In the genomic region with DNA sequence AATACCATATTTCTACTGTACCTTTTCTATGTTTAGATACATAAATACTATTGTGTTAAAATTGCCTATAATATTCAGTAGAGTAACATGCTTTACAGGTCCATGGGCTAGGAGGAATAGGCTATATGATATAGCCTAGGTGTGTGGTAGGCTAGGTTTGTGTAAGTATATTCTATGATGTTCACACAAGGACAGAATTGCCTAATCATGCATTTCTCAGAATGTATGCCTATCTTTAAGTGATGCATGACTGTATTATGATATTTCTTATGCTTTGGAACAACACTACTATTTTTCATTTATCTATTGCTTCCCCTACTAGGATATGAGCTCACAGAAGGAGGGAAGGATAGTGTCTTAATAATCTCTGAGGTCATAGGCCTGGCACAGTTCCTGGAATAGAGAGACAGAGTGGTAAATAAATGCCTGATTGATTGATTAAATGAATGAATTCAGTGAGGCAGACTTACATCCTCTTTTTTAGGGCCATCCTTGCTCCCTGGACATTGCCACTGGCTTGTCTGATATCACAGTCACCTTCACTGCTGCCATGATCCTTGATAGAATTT, we compare ENCODE assay signal across 1 cellular context.
TF ChIP-seq lines count a peak whose summit lies in the region.

No MANE protein-coding gene starts in this region.

TF ChIP-seq in K562, 482 proteins besides CTCF, POLR2A, EP300 and RAD21 (continued from another document and continues in another):
- TF ChIP-seq ZBTB1 (CRISPR knock-in tag; IDR thresholded peaks at IDR 0.05; ENCODE audit: borderline replicate concordance, low read depth), result no peak
- no peak for TF ChIP-seq SPI1 (IDR thresholded peaks at IDR 0.05; ENCODE audit: borderline replicate concordance, low read depth, low read length)
- TF ChIP-seq SP2 (IDR thresholded peaks at IDR 0.05; ENCODE audit: extremely low read depth, low read depth, low read length, poor library complexity, severe bottlenecking), result no peak
- TF ChIP-seq, protein P1, sequence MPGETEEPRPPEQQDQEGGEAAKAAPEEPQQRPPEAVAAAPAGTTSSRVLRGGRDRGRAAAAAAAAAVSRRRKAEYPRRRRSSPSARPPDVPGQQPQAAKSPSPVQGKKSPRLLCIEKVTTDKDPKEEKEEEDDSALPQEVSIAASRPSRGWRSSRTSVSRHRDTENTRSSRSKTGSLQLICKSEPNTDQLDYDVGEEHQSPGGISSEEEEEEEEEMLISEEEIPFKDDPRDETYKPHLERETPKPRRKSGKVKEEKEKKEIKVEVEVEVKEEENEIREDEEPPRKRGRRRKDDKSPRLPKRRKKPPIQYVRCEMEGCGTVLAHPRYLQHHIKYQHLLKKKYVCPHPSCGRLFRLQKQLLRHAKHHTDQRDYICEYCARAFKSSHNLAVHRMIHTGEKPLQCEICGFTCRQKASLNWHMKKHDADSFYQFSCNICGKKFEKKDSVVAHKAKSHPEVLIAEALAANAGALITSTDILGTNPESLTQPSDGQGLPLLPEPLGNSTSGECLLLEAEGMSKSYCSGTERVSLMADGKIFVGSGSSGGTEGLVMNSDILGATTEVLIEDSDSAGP (CRISPR knock-in tag; IDR thresholded peaks at IDR 0.05), result no peak
- no peak for TF ChIP-seq POLR3G (IDR thresholded peaks at IDR 0.05; ENCODE audit: extremely low read depth, insufficient read length, insufficient replicate concordance)
- no peak for TF ChIP-seq ZNF311 (CRISPR knock-in tag; IDR thresholded peaks at IDR 0.05)
- no peak for TF ChIP-seq TBP (optimal IDR thresholded peaks at IDR 0.05; ENCODE audit: low read depth, low read length)
- TF ChIP-seq MAFF (IDR thresholded peaks at IDR 0.05; ENCODE audit: low read length), result peak; percentile 46; the same call in 1 of the 2 replicates
- TF ChIP-seq USF2 (CRISPR knock-in tag; IDR thresholded peaks at IDR 0.05), result no peak
- no peak for TF ChIP-seq SMARCE1 (IDR thresholded peaks at IDR 0.05)
- TF ChIP-seq TRIM24 (IDR thresholded peaks at IDR 0.05), result peak in 1 of 2 experiments; percentile 7; a peak in 1 of 4 replicates
- no peak for TF ChIP-seq ZNF696 (CRISPR knock-in tag; conservative IDR thresholded peaks at IDR 0.05)
- no peak for TF ChIP-seq ESRRB (CRISPR knock-in tag; IDR thresholded peaks at IDR 0.05; ENCODE audit: borderline replicate concordance)
- TF ChIP-seq BRD9 (IDR thresholded peaks at IDR 0.05; ENCODE audit: low read depth, partially characterized antibody), result no peak
- no peak for TF ChIP-seq SIN3A (IDR thresholded peaks at IDR 0.05; ENCODE audit: borderline replicate concordance in 2 of 2, control insufficient read depth in 1 of 2, low read depth in 2 of 2, low read length in 2 of 2)
- TF ChIP-seq TAF7 (tag; IDR thresholded peaks at IDR 0.05), result no peak
- no peak for TF ChIP-seq ZNF785 (CRISPR knock-in tag; IDR thresholded peaks at IDR 0.05)
- no peak for TF ChIP-seq ZNF263 (CRISPR knock-in tag; IDR thresholded peaks at IDR 0.05; ENCODE audit: borderline replicate concordance)
- peak; percentile 77 for TF ChIP-seq NFE2 (IDR thresholded peaks at IDR 0.05; ENCODE audit: low read depth)
- TF ChIP-seq HMGN3 (IDR thresholded peaks at IDR 0.05; ENCODE audit: borderline replicate concordance, extremely low read depth, insufficient read length, low read depth, low read length), result no peak
- TF ChIP-seq PHB2 (IDR thresholded peaks at IDR 0.05; ENCODE audit: low read depth), result no peak
- no peak for TF ChIP-seq GATAD2A (IDR thresholded peaks at IDR 0.05)
- TF ChIP-seq, protein P2, sequence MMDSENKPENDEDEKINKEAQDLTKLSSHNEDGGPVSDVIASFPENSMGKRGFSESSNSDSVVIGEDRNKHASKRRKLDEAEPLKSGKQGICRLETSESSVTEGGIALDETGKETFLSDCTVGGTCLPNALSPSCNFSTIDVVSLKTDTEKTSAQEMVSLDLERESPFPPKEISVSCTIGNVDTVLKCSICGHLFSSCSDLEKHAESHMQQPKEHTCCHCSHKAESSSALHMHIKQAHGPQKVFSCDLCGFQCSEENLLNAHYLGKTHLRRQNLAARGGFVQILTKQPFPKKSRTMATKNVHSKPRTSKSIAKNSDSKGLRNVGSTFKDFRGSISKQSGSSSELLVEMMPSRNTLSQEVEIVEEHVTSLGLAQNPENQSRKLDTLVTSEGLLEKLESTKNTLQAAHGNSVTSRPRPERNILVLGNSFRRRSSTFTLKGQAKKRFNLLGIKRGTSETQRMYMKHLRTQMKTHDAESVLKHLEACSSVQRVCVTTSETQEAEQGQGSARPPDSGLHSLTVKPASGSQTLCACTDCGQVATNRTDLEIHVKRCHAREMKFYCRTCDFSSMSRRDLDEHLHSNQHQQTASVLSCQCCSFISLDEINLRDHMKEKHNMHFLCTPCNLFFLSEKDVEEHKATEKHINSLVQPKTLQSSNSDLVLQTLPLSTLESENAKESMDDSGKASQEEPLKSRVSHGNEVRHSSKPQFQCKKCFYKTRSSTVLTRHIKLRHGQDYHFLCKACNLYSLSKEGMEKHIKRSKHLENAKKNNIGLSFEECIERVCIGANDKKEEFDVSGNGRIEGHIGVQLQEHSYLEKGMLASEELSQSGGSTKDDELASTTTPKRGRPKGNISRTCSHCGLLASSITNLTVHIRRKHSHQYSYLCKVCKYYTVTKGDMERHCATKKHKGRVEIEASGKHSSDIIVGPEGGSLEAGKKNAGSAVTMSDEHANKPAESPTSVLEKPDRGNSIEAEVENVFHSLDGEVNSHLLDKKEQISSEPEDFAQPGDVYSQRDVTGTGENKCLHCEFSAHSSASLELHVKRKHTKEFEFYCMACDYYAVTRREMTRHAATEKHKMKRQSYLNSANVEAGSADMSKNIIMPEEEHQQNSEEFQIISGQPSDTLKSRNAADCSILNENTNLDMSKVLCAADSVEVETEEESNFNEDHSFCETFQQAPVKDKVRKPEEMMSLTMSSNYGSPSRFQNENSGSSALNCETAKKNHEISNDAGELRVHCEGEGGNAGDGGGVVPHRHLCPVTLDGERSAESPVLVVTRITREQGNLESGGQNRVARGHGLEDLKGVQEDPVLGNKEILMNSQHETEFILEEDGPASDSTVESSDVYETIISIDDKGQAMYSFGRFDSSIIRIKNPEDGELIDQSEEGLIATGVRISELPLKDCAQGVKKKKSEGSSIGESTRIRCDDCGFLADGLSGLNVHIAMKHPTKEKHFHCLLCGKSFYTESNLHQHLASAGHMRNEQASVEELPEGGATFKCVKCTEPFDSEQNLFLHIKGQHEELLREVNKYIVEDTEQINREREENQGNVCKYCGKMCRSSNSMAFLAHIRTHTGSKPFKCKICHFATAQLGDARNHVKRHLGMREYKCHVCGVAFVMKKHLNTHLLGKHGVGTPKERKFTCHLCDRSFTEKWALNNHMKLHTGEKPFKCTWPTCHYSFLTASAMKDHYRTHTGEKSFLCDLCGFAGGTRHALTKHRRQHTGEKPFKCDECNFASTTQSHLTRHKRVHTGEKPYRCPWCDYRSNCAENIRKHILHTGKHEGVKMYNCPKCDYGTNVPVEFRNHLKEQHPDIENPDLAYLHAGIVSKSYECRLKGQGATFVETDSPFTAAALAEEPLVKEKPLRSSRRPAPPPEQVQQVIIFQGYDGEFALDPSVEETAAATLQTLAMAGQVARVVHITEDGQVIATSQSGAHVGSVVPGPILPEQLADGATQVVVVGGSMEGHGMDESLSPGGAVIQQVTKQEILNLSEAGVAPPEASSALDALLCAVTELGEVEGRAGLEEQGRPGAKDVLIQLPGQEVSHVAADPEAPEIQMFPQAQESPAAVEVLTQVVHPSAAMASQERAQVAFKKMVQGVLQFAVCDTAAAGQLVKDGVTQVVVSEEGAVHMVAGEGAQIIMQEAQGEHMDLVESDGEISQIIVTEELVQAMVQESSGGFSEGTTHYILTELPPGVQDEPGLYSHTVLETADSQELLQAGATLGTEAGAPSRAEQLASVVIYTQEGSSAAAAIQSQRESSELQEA (IDR thresholded peaks at IDR 0.05; ENCODE audit: low read depth), result no peak
- no peak for TF ChIP-seq ESRRA (IDR thresholded peaks at IDR 0.05; ENCODE audit: borderline replicate concordance, low read depth)
- TF ChIP-seq TAF15 (IDR thresholded peaks at IDR 0.05; ENCODE audit: low read depth, low read length), result no peak
- no peak for TF ChIP-seq ZBTB2 (IDR thresholded peaks at IDR 0.05)
- TF ChIP-seq NFIC (IDR thresholded peaks at IDR 0.05), result peak; percentile 62
- peak in 1 of 2 experiments; percentile 39; a peak in 2 of 4 replicates for TF ChIP-seq TBL1XR1 (IDR thresholded peaks at IDR 0.05; ENCODE audit: low read length in 2 of 2)
- TF ChIP-seq, protein P3, sequence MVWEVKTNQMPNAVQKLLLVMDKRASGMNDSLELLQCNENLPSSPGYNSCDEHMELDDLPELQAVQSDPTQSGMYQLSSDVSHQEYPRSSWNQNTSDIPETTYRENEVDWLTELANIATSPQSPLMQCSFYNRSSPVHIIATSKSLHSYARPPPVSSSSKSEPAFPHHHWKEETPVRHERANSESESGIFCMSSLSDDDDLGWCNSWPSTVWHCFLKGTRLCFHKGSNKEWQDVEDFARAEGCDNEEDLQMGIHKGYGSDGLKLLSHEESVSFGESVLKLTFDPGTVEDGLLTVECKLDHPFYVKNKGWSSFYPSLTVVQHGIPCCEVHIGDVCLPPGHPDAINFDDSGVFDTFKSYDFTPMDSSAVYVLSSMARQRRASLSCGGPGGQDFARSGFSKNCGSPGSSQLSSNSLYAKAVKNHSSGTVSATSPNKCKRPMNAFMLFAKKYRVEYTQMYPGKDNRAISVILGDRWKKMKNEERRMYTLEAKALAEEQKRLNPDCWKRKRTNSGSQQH (CRISPR knock-in tag; IDR thresholded peaks at IDR 0.05), result no peak
- TF ChIP-seq CREM (IDR thresholded peaks at IDR 0.05; ENCODE audit: low read depth), result peak; percentile 59; the same call in 1 of the 2 replicates
- no peak for TF ChIP-seq SMC3 (conservative IDR thresholded peaks at IDR 0.05; ENCODE audit: insufficient read depth, low read depth, low read length)
- TF ChIP-seq ZBTB17 (CRISPR knock-in tag; IDR thresholded peaks at IDR 0.05), result no peak
- TF ChIP-seq, protein P4, sequence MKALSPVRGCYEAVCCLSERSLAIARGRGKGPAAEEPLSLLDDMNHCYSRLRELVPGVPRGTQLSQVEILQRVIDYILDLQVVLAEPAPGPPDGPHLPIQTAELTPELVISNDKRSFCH (CRISPR knock-in tag; IDR thresholded peaks at IDR 0.05), result no peak
- TF ChIP-seq, protein P4 (tag; IDR thresholded peaks at IDR 0.05), result 0 out of 2 replicates have a peak, but pooled peaks have one; percentile 16
- TF ChIP-seq, protein P5, sequence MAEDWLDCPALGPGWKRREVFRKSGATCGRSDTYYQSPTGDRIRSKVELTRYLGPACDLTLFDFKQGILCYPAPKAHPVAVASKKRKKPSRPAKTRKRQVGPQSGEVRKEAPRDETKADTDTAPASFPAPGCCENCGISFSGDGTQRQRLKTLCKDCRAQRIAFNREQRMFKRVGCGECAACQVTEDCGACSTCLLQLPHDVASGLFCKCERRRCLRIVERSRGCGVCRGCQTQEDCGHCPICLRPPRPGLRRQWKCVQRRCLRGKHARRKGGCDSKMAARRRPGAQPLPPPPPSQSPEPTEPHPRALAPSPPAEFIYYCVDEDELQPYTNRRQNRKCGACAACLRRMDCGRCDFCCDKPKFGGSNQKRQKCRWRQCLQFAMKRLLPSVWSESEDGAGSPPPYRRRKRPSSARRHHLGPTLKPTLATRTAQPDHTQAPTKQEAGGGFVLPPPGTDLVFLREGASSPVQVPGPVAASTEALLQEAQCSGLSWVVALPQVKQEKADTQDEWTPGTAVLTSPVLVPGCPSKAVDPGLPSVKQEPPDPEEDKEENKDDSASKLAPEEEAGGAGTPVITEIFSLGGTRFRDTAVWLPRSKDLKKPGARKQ (CRISPR knock-in tag; IDR thresholded peaks at IDR 0.05), result no peak
- 0 out of 2 replicates have a peak, but pooled peaks have one; percentile 43 for TF ChIP-seq MTA3 (IDR thresholded peaks at IDR 0.05; ENCODE audit: borderline replicate concordance)
- TF ChIP-seq NR2F6 (CRISPR knock-in tag; IDR thresholded peaks at IDR 0.05), result no peak
- no peak for TF ChIP-seq PATZ1 (CRISPR knock-in tag; IDR thresholded peaks at IDR 0.05; ENCODE audit: borderline replicate concordance)
- no peak for TF ChIP-seq ZBTB5 (IDR thresholded peaks at IDR 0.05)
- TF ChIP-seq ELF1 (tag; IDR thresholded peaks at IDR 0.05), result no peak
